In genomic region chr20:46090095-46090388, GRCh38 we compare ENCODE assay signal across 8 cellular contexts. TPM values are rescaled to one million over a fixed set of nuclear protein-coding genes. Genes with fewer than 3 reads are reported as not detected.
DNase-seq lines count a peak whose midpoint lies in the region; ATAC-seq, FAIRE-seq and TF ChIP-seq lines count a peak whose summit lies in the region.

No MANE protein-coding gene starts in this region.

- H3K9me3 ChIP-seq in Peyer's patch (no peaks in the 10 kb centered on the region), esophagus (ENCODE audit: control insufficient read depth in 2 of 2, insufficient read depth in 1 of 2, low read depth in 1 of 2, low read length in 1 of 2) (no peaks in the 10 kb centered on the region)

- no peak for TF ChIP-seq POLR2A in Peyer's patch (IDR thresholded peaks at IDR 0.05)

- peak overlapping the region; percentile 97 for H3K4me3 ChIP-seq in GM06990 (replicated peaks; ENCODE audit: low read depth, low read length)
- H3K4me3 ChIP-seq in Peyer's patch = peak overlapping the region; percentile 82 to 98 (median 86)
- peak overlapping the region; percentile 47 to 90 for H3K4me3 ChIP-seq in esophagus (ENCODE audit: low read depth in 1 of 2, low read length in 2 of 2)

- WGBS in esophagus, 2 donors = 0% methylated on average over 7 of the region's 7 CpGs

- H3K4me3 Mint-ChIP-seq in progenitor cell of endocrine pancreas (ENCODE audit: low read depth) = peak overlapping the region; percentile 89

- DNase-seq in GM06990 (ENCODE audit: extremely low read depth, insufficient read length) = no peak
- no peak for DNase-seq in Peyer's patch
- no peak for DNase-seq in progenitor cell of endocrine pancreas (ENCODE audit: low spot score, unreplicated experiment)
- DNase-seq in GM19239 (ENCODE audit: insufficient read length, low spot score) = no peak
- no peak for DNase-seq in NCI-H1930 (lab: John Stamatoyannopoulos, UW)

- peak overlapping the region; percentile 97 to 100 (median 99) for H3K27ac ChIP-seq in Peyer's patch
- peak overlapping the region; percentile 99 for H3K27ac ChIP-seq in esophagus (ENCODE audit: low read depth in 2 of 2, low read length in 1 of 2)

- H3K27me3 ChIP-seq in GM06990 (replicated peaks; ENCODE audit: control insufficient read depth, insufficient read depth, low read length) (no peaks in the 10 kb centered on the region), Peyer's patch (no peaks in the 10 kb centered on the region), esophagus (ENCODE audit: control insufficient read depth in 1 of 2, insufficient read depth in 2 of 2, low read length in 2 of 2) (no peaks in the 10 kb centered on the region)

- H3K36me3 Mint-ChIP-seq in progenitor cell of endocrine pancreas (ENCODE audit: insufficient read depth) = no peaks in the 10 kb centered on the region

- TF ChIP-seq CTCF in GM06990 (IDR thresholded peaks at IDR 0.05; ENCODE audit: insufficient read depth, low read length, poor library complexity, severe bottlenecking) = no peak
- TF ChIP-seq CTCF in Peyer's patch (IDR thresholded peaks at IDR 0.05) = no peak
- no peak for TF ChIP-seq CTCF in progenitor cell of endocrine pancreas (IDR thresholded peaks at IDR 0.05; ENCODE audit: unreplicated experiment)

- H3K36me3 ChIP-seq in GM06990 (ENCODE audit: control insufficient read depth, insufficient read depth, low read length) = no peaks in the 10 kb centered on the region
- no peaks in the 10 kb centered on the region for H3K36me3 ChIP-seq in Peyer's patch
- H3K36me3 ChIP-seq in esophagus (ENCODE audit: control insufficient read depth in 2 of 2, insufficient read depth in 2 of 2, low read length in 1 of 2) = no peaks in the 10 kb centered on the region

- peak overlapping the region; percentile 81 for H3K27ac Mint-ChIP-seq in progenitor cell of endocrine pancreas

- peaks cover 32% of the 10 kb centered on the region for H3K4me1 Mint-ChIP-seq in progenitor cell of endocrine pancreas (ENCODE audit: low read depth)

- H3K9me3 Mint-ChIP-seq in progenitor cell of endocrine pancreas (ENCODE audit: low read depth) = no peaks in the 10 kb centered on the region

- no peak for FAIRE-seq in GM19239 (lab: Jason Lieb, UNC)

- H3K4me1 ChIP-seq in Peyer's patch (peaks cover 0 to 36% (median 12%) of the 10 kb centered on the region in 4 donors), esophagus (ENCODE audit: control insufficient read depth in 2 of 2, insufficient read depth in 2 of 2, low read length in 1 of 2) (peaks cover 0 to 3% of the 10 kb centered on the region in 2 donors)

- ATAC-seq in GM21390 (IDR thresholded peaks at IDR 0.05; ENCODE audit: unreplicated experiment) = no peak
- ATAC-seq in GM21529 (IDR thresholded peaks at IDR 0.05; ENCODE audit: unreplicated experiment) = no peak

- H3K27me3 Mint-ChIP-seq in progenitor cell of endocrine pancreas = no peaks in the 10 kb centered on the region

RNA-seq across cellular contexts. Expression of gene NCOA5, which starts 0.3 kb away (rescaled TPM):
- total RNA-seq in Peyer's patch (10 to 100 TPM; 20.5 to 65.2 (median 24.9) TPM), progenitor cell of endocrine pancreas (52.5 and 58.7 TPM in 2 replicates)
- 10 to 100 TPM in 1 of 2 donors, 1 to 10 TPM in 1; 8.6 to 10.7 TPM for polyA plus RNA-seq in esophagus

RNA-seq across cellular contexts. Expression of gene CD40, which starts 28.1 kb away (rescaled TPM):
- 10 to 100 TPM in 2 of 4 donors, 1 to 10 TPM in 2; 1.6 to 17.6 (median 9.3) TPM for total RNA-seq in Peyer's patch
- 10 to 100 TPM in 1 of 2 donors, 1 to 10 TPM in 1; 5.4 to 10.8 TPM for polyA plus RNA-seq in esophagus
- total RNA-seq in progenitor cell of endocrine pancreas = 1.5 and 2.2 TPM in 2 replicates
